In genomic region chr10:114548662-114549061, GRCh38 we compare ENCODE assay signal across 8 cellular contexts.
DNase-seq lines count a peak whose midpoint lies in the region; ATAC-seq and TF ChIP-seq lines count a peak whose summit lies in the region.

No MANE protein-coding gene starts in this region.

- TF ChIP-seq CTCF in WERI-Rb-1 (IDR thresholded peaks at IDR 0.05; ENCODE audit: low read depth, low read length): peak; percentile 78
- TF ChIP-seq CTCF in upper lobe of left lung (IDR thresholded peaks at IDR 0.05): peak in 5 of 6 experiments; percentile 12 to 57 (median 39)

- no peaks in the 10 kb centered on the region for H3K9me3 ChIP-seq in WERI-Rb-1 (ENCODE audit: severe bottlenecking)
- no peaks in the 10 kb centered on the region for H3K9me3 ChIP-seq in iPS DF 6.9 (ENCODE audit: control insufficient read depth, insufficient read depth, low read length)
- no peaks in the 10 kb centered on the region for H3K9me3 ChIP-seq in upper lobe of left lung

- no peaks in the 10 kb centered on the region for H3K27me3 Mint-ChIP-seq in activated naive CD8-positive, alpha-beta T cell
- no peaks in the 10 kb centered on the region for H3K27me3 Mint-ChIP-seq in activated naive CD8-positive, alpha-beta T cell treated with anti-CD3 and anti-CD28 coated beads, Interleukin-2, amount 50 U/mL, for 24 hours

- H3K9me3 Mint-ChIP-seq in activated naive CD8-positive, alpha-beta T cell (ENCODE audit: low read depth): no peaks in the 10 kb centered on the region
- no peaks in the 10 kb centered on the region for H3K9me3 Mint-ChIP-seq in activated naive CD8-positive, alpha-beta T cell treated with anti-CD3 and anti-CD28 coated beads, Interleukin-2, amount 50 U/mL, for 24 hours

- H3K4me3 ChIP-seq in WERI-Rb-1 (ENCODE audit: low read depth, low read length) (no peak overlapping the region), iPS DF 6.9 (ENCODE audit: low read length) (no peak overlapping the region), upper lobe of left lung (no peak overlapping the region)

- ATAC-seq in activated naive CD8-positive, alpha-beta T cell treated with anti-CD3 and anti-CD28 coated beads, Interleukin-2, amount 50 U/mL, for 24 hours: no peak
- peak in 1 of 2 donors; percentile 72 for ATAC-seq in upper lobe of left lung (ENCODE audit: low FRiP score in 2 of 2)

- H3K27ac ChIP-seq in WERI-Rb-1 (0 out of 2 replicates have a peak overlapping the region, but pooled peaks have one; percentile 14), iPS DF 6.9 (ENCODE audit: low read length) (no peak overlapping the region), upper lobe of left lung (no peak overlapping the region)

- no peak for TF ChIP-seq EP300 in upper lobe of left lung (IDR thresholded peaks at IDR 0.05)

- no peaks in the 10 kb centered on the region for H3K36me3 ChIP-seq in WERI-Rb-1
- H3K36me3 ChIP-seq in iPS DF 6.9 (ENCODE audit: control insufficient read depth, insufficient read depth, low read length): no peaks in the 10 kb centered on the region
- H3K36me3 ChIP-seq in upper lobe of left lung: peaks cover 0 to 31% (median 11%) of the 10 kb centered on the region in 4 donors

- H3K4me1 ChIP-seq in iPS DF 6.9 (ENCODE audit: control insufficient read depth, insufficient read depth, low read length): no peaks in the 10 kb centered on the region
- peaks cover 16 to 31% (median 20%) of the 10 kb centered on the region in 4 donors for H3K4me1 ChIP-seq in upper lobe of left lung

- TF ChIP-seq POLR2A in upper lobe of left lung (IDR thresholded peaks at IDR 0.05): no peak

- H3K4me1 Mint-ChIP-seq in activated naive CD8-positive, alpha-beta T cell (ENCODE audit: low read depth): peaks cover 55% of the 10 kb centered on the region
- peaks cover 45% of the 10 kb centered on the region for H3K4me1 Mint-ChIP-seq in activated naive CD8-positive, alpha-beta T cell treated with anti-CD3 and anti-CD28 coated beads, Interleukin-2, amount 50 U/mL, for 24 hours

- no peak overlapping the region for H3K4me3 Mint-ChIP-seq in activated naive CD8-positive, alpha-beta T cell
- no peak overlapping the region for H3K4me3 Mint-ChIP-seq in activated naive CD8-positive, alpha-beta T cell treated with anti-CD3 and anti-CD28 coated beads, Interleukin-2, amount 50 U/mL, for 24 hours

- no CpG with 5 or more reads among the region's 5 CpGs for WGBS in iPS DF 6.9 (ENCODE audit: insufficient coverage, insufficient read length)
- 50 to 54% methylated on average over 5 of the region's 5 CpGs for WGBS in upper lobe of left lung, 2 donors

- intact Hi-C loops in posterior cingulate gyrus (cut with DNase I): loop anchor here (2.0 kb wide), 1 partner anchor 78 kb away; no protein-coding TSS in a partner anchor

- DNase-seq in activated naive CD8-positive, alpha-beta T cell treated with anti-CD3 and anti-CD28 coated beads, Interleukin-2, amount 50 U/mL, for 24 hours: no peak
- DNase-seq in WERI-Rb-1 (peak; percentile 65), iPS DF 6.9 (ENCODE audit: low read depth, low spot score) (peak; percentile 37), upper lobe of left lung (peak in 1 of 2 donors; percentile 66), posterior cingulate gyrus (no peak), GDM1 (lab: John Stamatoyannopoulos, UW) (no peak)
- no peak for DNase-seq in activated naive CD4-positive, alpha-beta T cell treated with anti-CD3 and anti-CD28 coated beads, Interleukin-2, amount 50 U/mL, for 16 hours

- H3K27ac Mint-ChIP-seq in activated naive CD8-positive, alpha-beta T cell: peak overlapping the region; percentile 54
- no peak overlapping the region for H3K27ac Mint-ChIP-seq in activated naive CD8-positive, alpha-beta T cell treated with anti-CD3 and anti-CD28 coated beads, Interleukin-2, amount 50 U/mL, for 24 hours

- H3K27me3 ChIP-seq in WERI-Rb-1 (ENCODE audit: insufficient read depth, low read depth, severe bottlenecking): no peaks in the 10 kb centered on the region
- no peaks in the 10 kb centered on the region for H3K27me3 ChIP-seq in iPS DF 6.9 (ENCODE audit: control insufficient read depth, insufficient read depth, low read length)
- no peaks in the 10 kb centered on the region for H3K27me3 ChIP-seq in upper lobe of left lung

- H3K36me3 Mint-ChIP-seq in activated naive CD8-positive, alpha-beta T cell: no peaks in the 10 kb centered on the region
- no peaks in the 10 kb centered on the region for H3K36me3 Mint-ChIP-seq in activated naive CD8-positive, alpha-beta T cell treated with anti-CD3 and anti-CD28 coated beads, Interleukin-2, amount 50 U/mL, for 24 hours (ENCODE audit: low read depth)

Comparison
In these comparisons a context has a peak if more than half of its experiments do, and no peak if none do; other contexts are left out.
1. DNase-seq: peak in WERI-Rb-1 (single experiment) and iPS DF 6.9 (single experiment); none in activated naive CD8-positive, alpha-beta T cell treated with anti-CD3 and anti-CD28 coated beads, Interleukin-2, amount 50 U/mL, for 24 hours (single experiment), activated naive CD4-positive, alpha-beta T cell treated with anti-CD3 and anti-CD28 coated beads, Interleukin-2, amount 50 U/mL, for 16 hours (single experiment), posterior cingulate gyrus (0 of 10) and GDM1 (single experiment).